ENCODE assay signal across 40 cellular contexts in the genomic region with DNA sequence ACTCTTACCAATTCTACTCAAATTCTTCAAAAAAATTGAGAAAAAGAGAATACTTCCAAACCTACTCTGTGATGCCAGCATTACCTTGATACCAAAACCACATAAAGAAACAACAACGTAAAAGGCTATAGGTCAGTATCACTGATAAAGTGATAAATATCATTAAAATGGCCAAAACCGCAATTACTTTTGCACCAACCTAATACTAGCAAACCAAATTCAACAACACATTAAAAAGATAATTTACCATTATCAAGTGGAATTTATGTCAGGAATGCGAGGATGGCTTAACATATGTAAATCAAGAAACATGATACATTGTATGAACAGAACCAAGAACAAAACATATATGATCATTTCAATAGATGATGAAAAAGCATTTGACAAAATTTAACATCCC. TPM values are rescaled to one million over a fixed set of nuclear protein-coding genes. Genes with fewer than 3 reads are reported as not detected.
"Had no signal": no experiment of that assay in that cellular context is flagged by ENCODE, and none has a peak within 500 bp of the region (broad histone marks: within the 10 kb centered on the region; RNA-seq: fewer than 3 reads in every experiment).

No MANE protein-coding gene starts in this region.

- H3K36me3 ChIP-seq: MG63 had no signal

- H3K4me3 ChIP-seq: MG63 had no signal

- DNase-seq: Kasumi-1, MG63, MM.1S, MV-4-11, NCI-H1048, NCI-H1092, NCI-H1092 treated with DMSO at 0.1 percent for 48 hours, NCI-H1105, NCI-H1105 treated with DMSO at 0.1 percent for 48 hours, NCI-H1417, NCI-H1417 treated with DMSO at 0.1 percent for 48 hours, NCI-H1436, NCI-H1436 treated with DMSO at 0.1 percent for 48 hours, NCI-H146, NCI-H1694, NCI-H1694 treated with DMSO at 0.1 percent for 48 hours, NCI-H187, NCI-H187 treated with DMSO at 0.1 percent for 48 hours, NCI-H1930, NCI-H2029, NCI-H2029 treated with DMSO at 0.1 percent for 48 hours, NCI-H2081, NCI-H2081 treated with DMSO at 0.1 percent for 48 hours, NCI-H2107, NCI-H2171, NCI-H2171 treated with DMSO at 0.1 percent for 48 hours, NCI-H2227 treated with DMSO at 0.1 percent for 48 hours, NCI-H226, NCI-H345, NCI-H446, NCI-H446 treated with DMSO at 0.1 percent for 48 hours, NCI-H510A, NCI-H510A treated with DMSO at 0.1 percent for 48 hours, NCI-H524, NCI-H524 treated with DMSO at 0.1 percent for 48 hours, NCI-H526 had no signal

- H3K27me3 ChIP-seq: MG63 had no signal

RNA-seq across cellular contexts. Expression of a gene that starts 7.0 kb away (rescaled TPM):
- total RNA-seq: LHCN-M2, M059J, MCF 10A, NCI-H460 had no signal
